ENCODE assay signal across 28 cellular contexts in genomic region chr4:710916-711315, GRCh38. TPM values are rescaled to one million over a fixed set of nuclear protein-coding genes. Genes with fewer than 3 reads are reported as not detected.
DNase-seq lines count a peak whose midpoint lies in the region; ATAC-seq and TF ChIP-seq lines count a peak whose summit lies in the region.
"Had no signal": no experiment of that assay in that cellular context is flagged by ENCODE, and none has a peak within 500 bp of the region (broad histone marks: within the 10 kb centered on the region; RNA-seq: fewer than 3 reads in every experiment).

No MANE protein-coding gene starts in this region.

- intact Hi-C loops in sigmoid colon (cut with DNase I) = no loop called here

- H3K27ac Mint-ChIP-seq in WTC11 (no peak overlapping the region), mesothelial cell of epicardium (peak overlapping the region; percentile 43)

- DNase-seq in WTC11 (ENCODE audit: low spot score) = no peak
- no peak for DNase-seq in mesothelial cell of epicardium (ENCODE audit: low spot score in 2 of 2, unreplicated experiment in 2 of 2)
- peak; percentile 54 for DNase-seq in sigmoid colon
- DNase-seq in NCI-H82 treated with DMSO at 0.1 percent for 48 hours (lab: John Stamatoyannopoulos, UW; ENCODE audit: unreplicated experiment) = no peak
- DNase-seq: AML-193; CD4-positive, alpha-beta T cell; EL; GDM1; Kasumi-1; MV-4-11; NCI-H1105; NCI-H1436 treated with DMSO at 0.1 percent for 48 hours; NCI-H187 treated with DMSO at 0.1 percent for 48 hours; NCI-H2171 treated with DMSO at 0.1 percent for 48 hours; NCI-H524; NCI-H748 treated with DMSO at 0.1 percent for 48 hours; SHP77 had no signal

- H3K4me1 ChIP-seq in Loucy (ENCODE audit: insufficient read depth, low read length, poor library complexity, severe bottlenecking) = peaks cover 29% of the 10 kb centered on the region
- peaks cover 0 to 30% (median 28%) of the 10 kb centered on the region in 4 donors for H3K4me1 ChIP-seq in sigmoid colon
- H3K4me1 ChIP-seq in gastroesophageal sphincter = peaks cover 9 to 41% (median 15%) of the 10 kb centered on the region in 3 donors

- no peak for TF ChIP-seq POLR2A in sigmoid colon (IDR thresholded peaks at IDR 0.05)
- no peak for TF ChIP-seq POLR2A in gastroesophageal sphincter (IDR thresholded peaks at IDR 0.05)

- CTCF ChIA-PET in WTC11 (lab: Charles Lee) = interaction anchor here (1.4 kb wide), 1 partner anchor 27 kb away, joined by 3 read pairs; no protein-coding TSS in a partner anchor

- H3K4me1 Mint-ChIP-seq in WTC11 (peaks cover 10% of the 10 kb centered on the region; the same call in 1 of the 2 replicates), mesothelial cell of epicardium (peaks cover 23% of the 10 kb centered on the region)

- no peaks in the 10 kb centered on the region for H3F3A ChIP-seq in Loucy (ENCODE audit: low read depth)

- H3K27me3 Mint-ChIP-seq in WTC11 (ENCODE audit: low read depth) = no peaks in the 10 kb centered on the region
- no peaks in the 10 kb centered on the region for H3K27me3 Mint-ChIP-seq in mesothelial cell of epicardium (ENCODE audit: low read depth)
- H3K27me3 Mint-ChIP-seq: CD4-positive, alpha-beta T cell had no signal

- H3K9me3 Mint-ChIP-seq in WTC11 (peaks cover 11% of the 10 kb centered on the region), mesothelial cell of epicardium (no peaks in the 10 kb centered on the region)
- H3K9me3 Mint-ChIP-seq: CD4-positive, alpha-beta T cell had no signal

- H3K9me3 ChIP-seq in Loucy (ENCODE audit: insufficient read depth, low read depth, low read length) (no peaks in the 10 kb centered on the region), sigmoid colon (no peaks in the 10 kb centered on the region), gastroesophageal sphincter (no peaks in the 10 kb centered on the region)
- H3K9me3 ChIP-seq: A549 had no signal

- H3K36me3 ChIP-seq in Loucy (ENCODE audit: insufficient read depth, low read length) = no peaks in the 10 kb centered on the region
- peaks cover 0 to 9% (median 0%) of the 10 kb centered on the region in 4 donors for H3K36me3 ChIP-seq in sigmoid colon
- H3K36me3 ChIP-seq in gastroesophageal sphincter = peaks cover 0 to 12% of the 10 kb centered on the region in 2 donors

- WGBS in sigmoid colon, 2 donors = 93 to 95% methylated on average over 13 of the region's 13 CpGs
- WGBS in gastroesophageal sphincter (ENCODE audit: low coverage in 1 of 2), 2 donors = 76 to 91% methylated on average over 5 to 8 of the region's 13 CpGs

- no peak overlapping the region for H3K27ac ChIP-seq in sigmoid colon
- H3K27ac ChIP-seq in gastroesophageal sphincter = no peak overlapping the region
- H3K27ac ChIP-seq: A549; BLaER1 treated with 17β-estradiol and CSF1 and Interleukin-3, amounts not matched to agents 10 nM and 100 nM had no signal

- H3K9ac ChIP-seq in Loucy (ENCODE audit: low read depth, low read length, poor library complexity, severe bottlenecking) = peak overlapping the region; percentile 22

- H4K20me1 ChIP-seq in Loucy (ENCODE audit: insufficient read depth, low read length, poor library complexity, severe bottlenecking) = peaks cover 48% of the 10 kb centered on the region

- H3K4me2 ChIP-seq in Loucy (ENCODE audit: low read depth, low read length, poor library complexity, severe bottlenecking) = peak overlapping the region; percentile 99
- H3K4me2 ChIP-seq: A549 had no signal

- ATAC-seq in WTC11 (0 out of 2 replicates have a peak, but pooled peaks have one; percentile 17), HG03159 (IDR thresholded peaks at IDR 0.05; ENCODE audit: unreplicated experiment) (no peak), gastroesophageal sphincter (no peak)
- ATAC-seq: A549, GM12878, HCT116, K562 had no signal

- TF ChIP-seq EP300 in sigmoid colon (IDR thresholded peaks at IDR 0.05) (no peak), gastroesophageal sphincter (IDR thresholded peaks at IDR 0.05) (no peak)

- POLR2A ChIA-PET in WTC11 (lab: Charles Lee) = interaction anchor here (0.7 kb wide), 1 partner anchor 373 kb away, joined by 3 read pairs; no protein-coding TSS in a partner anchor

- H3K27me3 ChIP-seq in Loucy (ENCODE audit: insufficient read depth, low read length, poor library complexity, severe bottlenecking) (peaks cover 3% of the 10 kb centered on the region), sigmoid colon (no peaks in the 10 kb centered on the region), gastroesophageal sphincter (no peaks in the 10 kb centered on the region)
- H3K27me3 ChIP-seq: BLaER1 treated with 17β-estradiol and CSF1 and Interleukin-3, amounts not matched to agents 10 nM and 100 nM had no signal

- peaks cover 87% of the 10 kb centered on the region for H3K79me2 ChIP-seq in Loucy (ENCODE audit: insufficient read depth, low read length)

- no peak for TF ChIP-seq CTCF in Loucy (conservative IDR thresholded peaks at IDR 0.05; ENCODE audit: low read length)
- TF ChIP-seq CTCF in WTC11 (IDR thresholded peaks at IDR 0.05) = no peak
- no peak for TF ChIP-seq CTCF in mesothelial cell of epicardium (IDR thresholded peaks at IDR 0.05; ENCODE audit: unreplicated experiment)
- no peak for TF ChIP-seq CTCF in sigmoid colon (IDR thresholded peaks at IDR 0.05)
- no peak for TF ChIP-seq CTCF in gastroesophageal sphincter (IDR thresholded peaks at IDR 0.05)

- H3K9me2 ChIP-seq in Loucy (replicated peaks; ENCODE audit: low read depth, low read length) = no peaks in the 10 kb centered on the region

- H2AFZ ChIP-seq in Loucy (ENCODE audit: low read length) = no peak overlapping the region

- H3K36me3 Mint-ChIP-seq in WTC11 = peaks cover 30% of the 10 kb centered on the region
- peaks cover 28% of the 10 kb centered on the region for H3K36me3 Mint-ChIP-seq in mesothelial cell of epicardium

- H3K4me3 ChIP-seq in Loucy (ENCODE audit: low read length, poor library complexity, severe bottlenecking) (peak overlapping the region; percentile 98), sigmoid colon (no peak overlapping the region), gastroesophageal sphincter (no peak overlapping the region)
- H3K4me3 ChIP-seq: A549, GM12878, K562 had no signal

- H3K4me3 Mint-ChIP-seq in WTC11 (no peak overlapping the region), mesothelial cell of epicardium (no peak overlapping the region)
- H3K4me3 Mint-ChIP-seq: CD4-positive, alpha-beta T cell had no signal

TF ChIP-seq in WTC11, 78 proteins besides CTCF, POLR2A, EP300 and RAD21:
- TF ChIP-seq ZNF263 (CRISPR knock-in tag; IDR thresholded peaks at IDR 0.05; ENCODE audit: low read depth) = no peak
- TF ChIP-seq STAT6 (CRISPR knock-in tag; conservative IDR thresholded peaks at IDR 0.05; ENCODE audit: low read depth) = no peak
- TF ChIP-seq RELA (CRISPR knock-in tag; IDR thresholded peaks at IDR 0.05; ENCODE audit: borderline replicate concordance) = no peak
- no peak for TF ChIP-seq PREB (CRISPR knock-in tag; IDR thresholded peaks at IDR 0.05; ENCODE audit: borderline replicate concordance)
- TF ChIP-seq TEAD4 (CRISPR knock-in tag; IDR thresholded peaks at IDR 0.05) = no peak
TF ChIP-seq in WTC11: peak in this region for 0.

RNA-seq across cellular contexts. Expression of gene PCGF3, which starts 5.3 kb away (rescaled TPM):
- total RNA-seq in WTC11 (2021) = 59.2 to 65.7 TPM (median 62.8 TPM) in 3 replicates
- total RNA-seq in mesothelial cell of epicardium = 88.1 to 93.4 TPM (median 90.9 TPM) in 3 replicates
- 10 to 100 TPM; 26.4 to 60.1 (median 40.2) TPM for total RNA-seq in sigmoid colon
- polyA plus RNA-seq in sigmoid colon = 10 to 100 TPM; 15.6 to 52.9 (median 24.5) TPM
- total RNA-seq in gastroesophageal sphincter = 10 to 100 TPM; 24.4 to 46.5 (median 40.7) TPM

RNA-seq across cellular contexts. Expression of gene SLC49A3, which starts 22.0 kb away (rescaled TPM):
- total RNA-seq in WTC11 (2021) = 5.8 to 6.8 TPM (median 6.7 TPM) in 3 replicates
- 10.5 to 13.4 TPM (median 11.6 TPM) in 3 replicates for total RNA-seq in mesothelial cell of epicardium
- 1 to 10 TPM; 3.9 to 5.0 (median 4.5) TPM for total RNA-seq in sigmoid colon
- polyA plus RNA-seq in sigmoid colon = 1 to 10 TPM; 2.4 to 6.4 (median 4.6) TPM
- total RNA-seq in gastroesophageal sphincter = 1 to 10 TPM; 5.2 to 8.7 (median 7.8) TPM
- total RNA-seq: HT1080, MCF 10A, SK-MEL-5 had no signal

RNA-seq across cellular contexts. Expression of gene MYL5, which starts 36.6 kb away (rescaled TPM):
- 12.1 to 22.2 TPM (median 14.8 TPM) in 3 replicates for total RNA-seq in WTC11 (2021)
- 25.0 to 32.1 TPM (median 32.0 TPM) in 3 replicates for total RNA-seq in mesothelial cell of epicardium
- 10 to 100 TPM in 2 of 4 donors, 1 to 10 TPM in 2; 5.7 to 11.7 (median 9.8) TPM for total RNA-seq in sigmoid colon
- polyA plus RNA-seq in sigmoid colon = 10 to 100 TPM; 19.2 to 29.7 (median 28.7) TPM
- total RNA-seq in gastroesophageal sphincter = 10 to 100 TPM in 1 of 4 donors, 1 to 10 TPM in 3; 1.5 to 12.6 (median 3.8) TPM

RNA-seq across cellular contexts. Expression of gene ATP5ME, which starts 36.8 kb away (rescaled TPM):
- total RNA-seq in WTC11 (2021) = 458 to 478 TPM (median 468 TPM) in 3 replicates
- total RNA-seq in mesothelial cell of epicardium = 194 to 212 TPM (median 197 TPM) in 3 replicates
- 100 to 1,000 TPM; 104 to 244 (median 194) TPM for total RNA-seq in sigmoid colon
- 1,000 to 10,000 TPM in 2 of 3 donors, 100 to 1,000 TPM in 1; 610 to 1,302 (median 1,156) TPM for polyA plus RNA-seq in sigmoid colon
- 100 to 1,000 TPM in 3 of 4 donors, 10 to 100 TPM in 1; 56.9 to 116 (median 106) TPM for total RNA-seq in gastroesophageal sphincter
